22 cellular contexts compared by ENCODE assay signal in genomic region chr1:228918335-228918734, GRCh38.
"Had no signal": no experiment of that assay in that cellular context is flagged by ENCODE, and none has a peak within 500 bp of the region (broad histone marks: within the 10 kb centered on the region; RNA-seq: fewer than 3 reads in every experiment).

No MANE protein-coding gene starts in this region.

- H3K4me3 Mint-ChIP-seq: naive thymus-derived CD4-positive, alpha-beta T cell; neural progenitor cell had no signal

- ATAC-seq: left lung; naive thymus-derived CD4-positive, alpha-beta T cell had no signal

- H3K4me3 ChIP-seq: colonic mucosa, heart right ventricle, left lung, neural progenitor cell, pancreas, prostate gland, sigmoid colon, skin epidermis, stomach, thyroid gland, upper lobe of left lung, uterus had no signal

- DNase-seq: caudate nucleus; colonic mucosa; dermis blood vessel endothelial cell; effector CD4-positive, alpha-beta T cell; heart right ventricle; hypothalamus; kidney glomerular epithelial cell; left lung; naive thymus-derived CD4-positive, alpha-beta T cell; nucleus accumbens; pancreas; stimulated activated CD4-positive, alpha-beta T cell treated with anti-CD3 and anti-CD28 coated beads, Interleukin-12 subunit alpha, Interleukin-12 subunit beta, amount 100 ng/mL, for 4 hours; stimulated activated naive CD4-positive, alpha-beta T cell; stomach; substantia nigra; thyroid gland; upper lobe of left lung; uterus had no signal

- H3K27ac ChIP-seq: colonic mucosa, heart right ventricle, left lung, neural progenitor cell, pancreas, prostate gland, sigmoid colon, skin epidermis, stomach, thyroid gland, upper lobe of left lung, uterus had no signal

- H3K36me3 ChIP-seq: colonic mucosa, heart right ventricle, left lung, neural progenitor cell, pancreas, prostate gland, sigmoid colon, stomach, thyroid gland, upper lobe of left lung, uterus had no signal

- H3K27ac Mint-ChIP-seq: naive thymus-derived CD4-positive, alpha-beta T cell; neural progenitor cell had no signal

- H3K4me1 ChIP-seq: colonic mucosa, pancreas, prostate gland, sigmoid colon, thyroid gland, uterus had no signal

- H3K36me3 Mint-ChIP-seq: naive thymus-derived CD4-positive, alpha-beta T cell had no signal

- H3K9me3 ChIP-seq: colonic mucosa, pancreas, prostate gland, sigmoid colon, stomach, thyroid gland, upper lobe of left lung, uterus had no signal

- H3K27me3 ChIP-seq: colonic mucosa, heart right ventricle, left lung, neural progenitor cell, pancreas, sigmoid colon, stomach, thyroid gland, upper lobe of left lung, uterus had no signal
